Comparison of ENCODE assay signal across 1 cellular context in genomic region chr14:61288228-61288627, GRCh38.
TF ChIP-seq lines count a peak whose summit lies in the region.

No MANE protein-coding gene starts in this region.

TF ChIP-seq in HepG2, 621 proteins besides CTCF, POLR2A, EP300 and RAD21 (continued from another document):
- TF ChIP-seq AHDC1 (CRISPR knock-in tag; IDR thresholded peaks at IDR 0.05; ENCODE audit: borderline replicate concordance) (no peak), CENPX (CRISPR knock-in tag; IDR thresholded peaks at IDR 0.05) (no peak), NFKBIZ (CRISPR knock-in tag; IDR thresholded peaks at IDR 0.05) (no peak), ZNF83 (CRISPR knock-in tag; IDR thresholded peaks at IDR 0.05; ENCODE audit: borderline replicate concordance) (no peak), ZBTB2 (CRISPR knock-in tag; IDR thresholded peaks at IDR 0.05; ENCODE audit: low read depth) (no peak), MIXL1 (CRISPR knock-in tag; IDR thresholded peaks at IDR 0.05) (0 out of 2 replicates have a peak, but pooled peaks have one; percentile 32), RCOR2 (CRISPR knock-in tag; IDR thresholded peaks at IDR 0.05) (peak; percentile 51; the same call in 1 of the 2 replicates), ARID3A (IDR thresholded peaks at IDR 0.05; ENCODE audit: low read depth, low read length) (0 out of 2 replicates have a peak, but pooled peaks have one; percentile 21), CREB1 (IDR thresholded peaks at IDR 0.05) (no peak), CREB1 (CRISPR knock-in tag; IDR thresholded peaks at IDR 0.05) (0 out of 2 replicates have a peak, but pooled peaks have one; percentile 18), ZNF770 (CRISPR knock-in tag; IDR thresholded peaks at IDR 0.05) (peak; percentile 97), SRSF9 (IDR thresholded peaks at IDR 0.05; ENCODE audit: borderline replicate concordance, insufficient read depth, low read depth, low read length, poor library complexity, severe bottlenecking) (no peak), ZMYM3 (CRISPR knock-in tag; IDR thresholded peaks at IDR 0.05) (peak; percentile 79; the same call in 1 of the 2 replicates), RARA (CRISPR knock-in tag; IDR thresholded peaks at IDR 0.05) (0 out of 2 replicates have a peak, but pooled peaks have one; percentile 29), ARNT2 (CRISPR knock-in tag; IDR thresholded peaks at IDR 0.05; ENCODE audit: low read depth) (no peak), TEAD3 (CRISPR knock-in tag; optimal IDR thresholded peaks at IDR 0.05; ENCODE audit: borderline replicate concordance) (peak; percentile 47), GATAD2A (CRISPR knock-in tag; IDR thresholded peaks at IDR 0.05) (0 out of 2 replicates have a peak, but pooled peaks have one; percentile 22), ELF3 (CRISPR knock-in tag; IDR thresholded peaks at IDR 0.05) (no peak), HNF1A (IDR thresholded peaks at IDR 0.05; ENCODE audit: low read depth) (0 out of 2 replicates have a peak, but pooled peaks have one; percentile 43), HNF1A (CRISPR knock-in tag; IDR thresholded peaks at IDR 0.05; ENCODE audit: borderline replicate concordance) (no peak), BCL6 (CRISPR knock-in tag; IDR thresholded peaks at IDR 0.05) (0 out of 2 replicates have a peak, but pooled peaks have one; percentile 6), NCOA2 (CRISPR knock-in tag; IDR thresholded peaks at IDR 0.05) (no peak)
